8 cellular contexts compared by ENCODE assay signal in genomic region chr15:43746245-43746902, GRCh38. TPM values are rescaled to one million over a fixed set of nuclear protein-coding genes. Genes with fewer than 3 reads are reported as not detected.
DNase-seq lines count a peak whose midpoint lies in the region; ATAC-seq lines count a peak whose summit lies in the region.
"Not testable (repeated sequence)": the region's sequence is repeated elsewhere in the genome, so short reads cannot be mapped to it uniquely, and the experiment has no call there.

TSS of gene PDIA3 (plus strand) at chr15:43746438. CDS start at chr15:43746540, 102 bp downstream.

- CTCF ChIA-PET in CD8-positive, alpha-beta memory T cell (lab: Charles Lee) = interaction anchor here (1.9 kb wide), 1 partner anchor 31 kb away, joined by 5 read pairs; the partner anchor contains the start of gene ELL3

- H3K27me3 ChIP-seq in CD8-positive, alpha-beta memory T cell (ENCODE audit: insufficient read depth, low read length, poor library complexity, severe bottlenecking); effector memory CD4-positive, alpha-beta T cell (replicated peaks; ENCODE audit: control insufficient read depth, insufficient read depth, low read length, poor library complexity, severe bottlenecking): not testable (repeated sequence)

- peak within 1 kb of the TSS; percentile 87 for H3K27ac ChIP-seq in CD8-positive, alpha-beta memory T cell (ENCODE audit: low read depth, low read length)
- peak within 1 kb of the TSS; percentile 92 for H3K27ac ChIP-seq in effector memory CD4-positive, alpha-beta T cell (ENCODE audit: insufficient read depth, low read length, poor library complexity, severe bottlenecking)

- H3K4me3 ChIP-seq in CD8-positive, alpha-beta memory T cell (ENCODE audit: low read length) = peak within 1 kb of the TSS; percentile 97
- peak within 1 kb of the TSS; percentile 71 for H3K4me3 ChIP-seq in effector memory CD4-positive, alpha-beta T cell (ENCODE audit: insufficient read depth, low read depth, low read length, poor library complexity, severe bottlenecking)

- DNase-seq in CD8-positive, alpha-beta memory T cell = peak; percentile 80 to 91 (median 87)
- peak; percentile 64 for DNase-seq in HS-27A (ENCODE audit: low read depth)
- peak; percentile 75 for DNase-seq in NOMO-1 treated with DMSO at 0.1 percent for 48 hours (lab: John Stamatoyannopoulos, UW; ENCODE audit: unreplicated experiment)
- peak; percentile 68 to 82 (median 69) for DNase-seq in activated CD8-positive, alpha-beta memory T cell treated with anti-CD3 and anti-CD28 coated beads for 48 hours (ENCODE audit: low read depth in 2 of 3, low spot score in 2 of 3)
- DNase-seq in effector memory CD4-positive, alpha-beta T cell = peak; percentile 77 to 81 (median 77)
- peak; percentile 95 to 97 for DNase-seq in lung microvascular endothelial cell (ENCODE audit: low read depth in 2 of 2)
- DNase-seq in stimulated activated CD4-positive, alpha-beta T cell treated with anti-CD3 and anti-CD28 coated beads, TNF-alpha, amount 100 ng/mL, for 24 hours (ENCODE audit: low read depth in 3 of 3) = peak; percentile 75 to 89 (median 78)

- H3K27ac Mint-ChIP-seq in CD8-positive, alpha-beta memory T cell = peak within 1 kb of the TSS; percentile 94 to 99 (median 98)

- H3K4me1 ChIP-seq in CD8-positive, alpha-beta memory T cell (ENCODE audit: insufficient read depth, low read length) = peaks cover 31% of the 10 kb centered on the region
- H3K4me1 ChIP-seq in effector memory CD4-positive, alpha-beta T cell (ENCODE audit: control insufficient read depth, insufficient read depth, low read length, poor library complexity, severe bottlenecking) = peaks cover 18% of the 10 kb centered on the region

- not testable (repeated sequence) for H3K9me3 ChIP-seq in CD8-positive, alpha-beta memory T cell (ENCODE audit: low read length); effector memory CD4-positive, alpha-beta T cell (ENCODE audit: control insufficient read depth, low read length)

- not testable (repeated sequence) for H3K27me3 Mint-ChIP-seq in CD8-positive, alpha-beta memory T cell

- peaks cover 0 to 17% (median 2%) of the 10 kb centered on the region in 3 donors for H3K36me3 Mint-ChIP-seq in CD8-positive, alpha-beta memory T cell

- peak within 1 kb of the TSS; percentile 92 to 98 (median 97) for H3K4me3 Mint-ChIP-seq in CD8-positive, alpha-beta memory T cell

- POLR2A ChIA-PET in CD8-positive, alpha-beta memory T cell (lab: Charles Lee) = interaction anchor here (1.2 to 1.5 kb wide), 2 partner anchors 31 to 236 kb away, joined by 6 read pairs; partner anchors contain the start of gene ELL3

- peak; percentile 26 for ATAC-seq in GM19468 (IDR thresholded peaks at IDR 0.05; ENCODE audit: extremely low read depth, unreplicated experiment)

- not testable (repeated sequence) for H3K36me3 ChIP-seq in CD8-positive, alpha-beta memory T cell (ENCODE audit: insufficient read depth, low read length); effector memory CD4-positive, alpha-beta T cell (ENCODE audit: control insufficient read depth, insufficient read depth, low read length)

- not testable (repeated sequence) for H3K9me3 Mint-ChIP-seq in CD8-positive, alpha-beta memory T cell

- peaks cover 31 to 47% (median 42%) of the 10 kb centered on the region in 3 donors for H3K4me1 Mint-ChIP-seq in CD8-positive, alpha-beta memory T cell

RNA-seq across cellular contexts. Expression of gene PDIA3, which starts in this region (rescaled TPM):
- total RNA-seq in CD8-positive, alpha-beta memory T cell = 100 to 1,000 TPM; 336 to 338 TPM
- polyA plus RNA-seq in CD8-positive, alpha-beta memory T cell = 383 TPM
- total RNA-seq in lung microvascular endothelial cell = 113 and 115 TPM in 2 replicates

Comparison
In these comparisons a context has a peak if more than half of its experiments do, and no peak if none do; other contexts are left out.
1. Peak in every context shown above with its lines: DNase-seq, ATAC-seq, H3K4me3 ChIP-seq and H3K27ac ChIP-seq.